Comparison of ENCODE assay signal across 1 cellular context in the genomic region with DNA sequence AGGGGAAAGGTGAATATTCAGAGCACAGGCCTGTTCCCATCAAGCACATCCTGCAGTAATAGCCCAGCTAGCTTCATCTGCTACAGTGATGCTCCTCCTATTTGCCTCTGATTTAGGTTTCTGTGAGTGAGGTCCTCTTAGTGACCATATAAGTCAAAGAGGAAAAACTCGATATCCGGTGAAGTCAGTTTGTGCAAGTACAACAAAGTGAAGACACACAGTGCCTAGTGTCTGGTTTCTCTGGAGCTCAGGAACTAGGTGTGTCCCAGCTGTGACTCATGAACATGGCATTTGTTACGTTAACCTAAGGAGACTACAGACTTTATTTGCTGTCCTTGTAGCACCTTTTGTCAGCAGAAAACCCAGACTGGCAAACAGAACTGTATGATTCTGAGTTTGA.
TF ChIP-seq lines count a peak whose summit lies in the region.

No MANE protein-coding gene starts in this region.

TF ChIP-seq in HCT116, 20 proteins besides CTCF, POLR2A, EP300 and RAD21 (continued from another document):
- TF ChIP-seq, protein P1, sequence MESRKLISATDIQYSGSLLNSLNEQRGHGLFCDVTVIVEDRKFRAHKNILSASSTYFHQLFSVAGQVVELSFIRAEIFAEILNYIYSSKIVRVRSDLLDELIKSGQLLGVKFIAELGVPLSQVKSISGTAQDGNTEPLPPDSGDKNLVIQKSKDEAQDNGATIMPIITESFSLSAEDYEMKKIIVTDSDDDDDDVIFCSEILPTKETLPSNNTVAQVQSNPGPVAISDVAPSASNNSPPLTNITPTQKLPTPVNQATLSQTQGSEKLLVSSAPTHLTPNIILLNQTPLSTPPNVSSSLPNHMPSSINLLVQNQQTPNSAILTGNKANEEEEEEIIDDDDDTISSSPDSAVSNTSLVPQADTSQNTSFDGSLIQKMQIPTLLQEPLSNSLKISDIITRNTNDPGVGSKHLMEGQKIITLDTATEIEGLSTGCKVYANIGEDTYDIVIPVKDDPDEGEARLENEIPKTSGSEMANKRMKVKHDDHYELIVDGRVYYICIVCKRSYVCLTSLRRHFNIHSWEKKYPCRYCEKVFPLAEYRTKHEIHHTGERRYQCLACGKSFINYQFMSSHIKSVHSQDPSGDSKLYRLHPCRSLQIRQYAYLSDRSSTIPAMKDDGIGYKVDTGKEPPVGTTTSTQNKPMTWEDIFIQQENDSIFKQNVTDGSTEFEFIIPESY (IDR thresholded peaks at IDR 0.05; ENCODE audit: extremely low read depth, insufficient replicate concordance, low read length): no peak
- TF ChIP-seq SRF (IDR thresholded peaks at IDR 0.05; ENCODE audit: low read depth) (peak; percentile 98), CBX3 (IDR thresholded peaks at IDR 0.05; ENCODE audit: low read depth) (peak; percentile 82), SP1 (IDR thresholded peaks at IDR 0.05; ENCODE audit: low read depth) (peak; percentile 88), EGR1 (IDR thresholded peaks at IDR 0.05; ENCODE audit: low read depth) (no peak)
